ENCODE assay signal across 9 cellular contexts in the genomic region with DNA sequence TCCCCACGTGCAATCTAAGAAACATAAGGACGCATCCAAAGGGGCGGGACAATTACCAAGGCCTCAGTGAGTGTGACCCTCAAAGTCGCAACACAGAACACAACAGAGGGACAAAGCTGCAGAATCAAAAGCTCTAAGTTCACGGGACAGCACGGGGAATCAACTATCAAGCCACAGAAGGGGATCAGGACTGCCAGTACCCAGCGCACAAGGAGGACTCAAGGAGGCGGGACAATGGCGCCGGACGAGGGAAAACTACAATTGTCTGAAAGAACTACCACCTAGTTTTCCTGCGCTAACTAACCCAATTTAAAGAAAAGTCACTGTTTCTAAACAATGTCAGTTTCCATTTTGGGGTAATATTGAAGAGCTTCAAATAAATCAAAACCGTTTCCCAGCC. TPM values are rescaled to one million over a fixed set of nuclear protein-coding genes. Genes with fewer than 3 reads are reported as not detected.
DNase-seq lines count a peak whose midpoint lies in the region; ATAC-seq, FAIRE-seq and TF ChIP-seq lines count a peak whose summit lies in the region.
"Had no signal": no experiment of that assay in that cellular context is flagged by ENCODE, and none has a peak within 500 bp of the region (broad histone marks: within the 10 kb centered on the region; RNA-seq: fewer than 3 reads in every experiment).

No MANE protein-coding gene starts in this region.

- ATAC-seq in heart left ventricle (no peak), left cardiac atrium (no peak), aorta (ENCODE audit: low FRiP score) (no peak)

- FAIRE-seq in HTR-8/SVneo (lab: Jason Lieb, UNC): no peak

- H3K9me3 ChIP-seq in heart left ventricle: no peaks in the 10 kb centered on the region
- no peaks in the 10 kb centered on the region for H3K9me3 ChIP-seq in breast epithelium
- H3K9me3 ChIP-seq in muscle layer of duodenum (ENCODE audit: control insufficient read depth in 1 of 2, low read length in 2 of 2): no peaks in the 10 kb centered on the region
- H3K9me3 ChIP-seq in aorta (ENCODE audit: control insufficient read depth, low read length): no peaks in the 10 kb centered on the region
- H3K9me3 ChIP-seq: ovary had no signal

- no peak for DNase-seq in heart left ventricle
- DNase-seq in left cardiac atrium: no peak
- DNase-seq in breast epithelium (ENCODE audit: low spot score in 2 of 2): no peak
- DNase-seq in aorta: peak; percentile 20 to 69
- no peak for DNase-seq in HTR-8/SVneo (ENCODE audit: insufficient read length, low spot score)
- no peak for DNase-seq in NCI-H1105 treated with DMSO at 0.1 percent for 48 hours (lab: John Stamatoyannopoulos, UW)
- no peak for DNase-seq in stimulated activated CD4-positive, alpha-beta T cell treated with anti-CD3 and anti-CD28 coated beads, Interleukin-4, amount 100 ng/mL, for 1 hour

- peaks cover 0 to 18% (median 6%) of the 10 kb centered on the region in 12 donors for H3K4me1 ChIP-seq in heart left ventricle
- no peaks in the 10 kb centered on the region for H3K4me1 ChIP-seq in breast epithelium
- H3K4me1 ChIP-seq in muscle layer of duodenum (ENCODE audit: control insufficient read depth in 1 of 2, insufficient read depth in 2 of 2, low read length in 2 of 2): peaks cover 0 to 7% of the 10 kb centered on the region in 2 donors
- H3K4me1 ChIP-seq in aorta (ENCODE audit: control insufficient read depth in 1 of 2, insufficient read depth in 2 of 2, low read length in 2 of 2): no peaks in the 10 kb centered on the region

- no peaks in the 10 kb centered on the region for H3K27me3 ChIP-seq in heart left ventricle
- no peaks in the 10 kb centered on the region for H3K27me3 ChIP-seq in breast epithelium
- no peaks in the 10 kb centered on the region for H3K27me3 ChIP-seq in muscle layer of duodenum (ENCODE audit: low read depth, low read length)
- no peaks in the 10 kb centered on the region for H3K27me3 ChIP-seq in aorta (ENCODE audit: control insufficient read depth in 1 of 2, insufficient read depth in 2 of 2, low read length in 1 of 2)
- H3K27me3 ChIP-seq: ovary had no signal

- H3K27ac ChIP-seq in heart left ventricle: peak overlapping the region in 3 of 12 donors; percentile 77 to 89 (median 77)
- H3K27ac ChIP-seq in breast epithelium: peak overlapping the region in 1 of 2 donors; percentile 79
- peak overlapping the region; percentile 35 for H3K27ac ChIP-seq in muscle layer of duodenum (ENCODE audit: low read length)
- peak overlapping the region in 1 of 2 donors; percentile 29 for H3K27ac ChIP-seq in aorta (ENCODE audit: low read depth in 1 of 2, low read length in 2 of 2)

- WGBS in heart left ventricle, 4 donors: 90 to 91% (median 91%) methylated on average over 13 of the region's 13 CpGs
- 91 to 92% methylated on average over 13 of the region's 13 CpGs for WGBS in aorta, 2 donors

- no peaks in the 10 kb centered on the region for H3K36me3 ChIP-seq in heart left ventricle
- H3K36me3 ChIP-seq in breast epithelium: no peaks in the 10 kb centered on the region
- H3K36me3 ChIP-seq in muscle layer of duodenum (ENCODE audit: control insufficient read depth in 1 of 2, insufficient read depth in 2 of 2, low read length in 2 of 2): no peaks in the 10 kb centered on the region
- H3K36me3 ChIP-seq in aorta (ENCODE audit: control insufficient read depth in 1 of 2, insufficient read depth in 2 of 2, low read length in 1 of 2): no peaks in the 10 kb centered on the region
- H3K36me3 ChIP-seq: ovary had no signal

- no peak for TF ChIP-seq CTCF in heart left ventricle (IDR thresholded peaks at IDR 0.05)
- TF ChIP-seq CTCF in breast epithelium (IDR thresholded peaks at IDR 0.05): no peak

- peak overlapping the region in 8 of 12 donors; percentile 55 to 87 (median 70) for H3K4me3 ChIP-seq in heart left ventricle
- H3K4me3 ChIP-seq in breast epithelium: peak overlapping the region; percentile 61 to 81 (median 74)
- peak overlapping the region; percentile 52 to 71 for H3K4me3 ChIP-seq in muscle layer of duodenum (ENCODE audit: low read depth in 1 of 2, low read length in 2 of 2)
- H3K4me3 ChIP-seq in aorta (ENCODE audit: low read length in 2 of 2): no peak overlapping the region

- TF ChIP-seq POLR2A in heart left ventricle (IDR thresholded peaks at IDR 0.05) (no peak), breast epithelium (IDR thresholded peaks at IDR 0.05) (no peak)

- intact Hi-C loops in heart left ventricle (cut with DNase I): loop anchor here in 1 of 10 donors (5.0 kb wide), 1 partner anchor 34 kb away; no protein-coding TSS in a partner anchor
- intact Hi-C loops in left cardiac atrium (cut with DNase I): no loop called here
- intact Hi-C loops in breast epithelium (cut with DNase I; ENCODE audit: low total_unique reads): no loop called here
- intact Hi-C loops in aorta (cut with DNase I): no loop called here

RNA-seq across cellular contexts. Expression of a gene that starts 1.3 kb away (rescaled TPM):
- total RNA-seq in heart left ventricle (1 to 10 TPM in 4 of 9 donors, under 1 TPM in 5; 0.42 to 2.3 (median 0.99) TPM), left cardiac atrium (1 to 10 TPM; 1.3 to 1.6 TPM), breast epithelium (1 to 10 TPM; 3.7 to 7.2 (median 4.6) TPM), aorta (1 to 10 TPM; 1.5 to 1.9 TPM)
- polyA plus RNA-seq in heart left ventricle (1 to 10 TPM in 1 of 2 donors, under 1 TPM in 1; 0.88 to 1.4 TPM), aorta (under 1 TPM in 1 of 2 donors, not detected in 1; 0.77 TPM)

RNA-seq across cellular contexts. Expression of a gene that starts 29.3 kb away (rescaled TPM):
- 10 to 100 TPM; 10.2 to 27.7 (median 11.7) TPM for total RNA-seq in heart left ventricle
- polyA plus RNA-seq in heart left ventricle: 10 to 100 TPM in 1 of 2 donors, 1 to 10 TPM in 1; 7.2 to 17.6 TPM
- total RNA-seq in left cardiac atrium: 10 to 100 TPM; 15.8 to 18.2 TPM
- total RNA-seq in breast epithelium: 10 to 100 TPM; 45.1 to 52.0 (median 45.6) TPM
- 10 to 100 TPM; 25.1 to 25.3 TPM for total RNA-seq in aorta
- polyA plus RNA-seq in aorta: 10 to 100 TPM; 27.2 to 35.1 TPM

RNA-seq across cellular contexts. Expression of a gene that starts 38.3 kb away (rescaled TPM):
- total RNA-seq in heart left ventricle: 10 to 100 TPM; 28.6 to 73.3 (median 37.2) TPM
- polyA plus RNA-seq in heart left ventricle: 10 to 100 TPM; 32.6 to 39.2 TPM
- total RNA-seq in left cardiac atrium: 10 to 100 TPM; 34.0 to 48.4 TPM
- 10 to 100 TPM; 40.5 to 47.3 (median 41.6) TPM for total RNA-seq in breast epithelium
- 10 to 100 TPM; 24.9 to 26.6 TPM for total RNA-seq in aorta
- 10 to 100 TPM; 14.8 to 36.4 TPM for polyA plus RNA-seq in aorta

RNA-seq across cellular contexts. Expression of a gene that starts 38.5 kb away (rescaled TPM):
- 10 to 100 TPM in 1 of 9 donors, 1 to 10 TPM in 8; 2.9 to 19.1 (median 6.0) TPM for total RNA-seq in heart left ventricle
- 1 to 10 TPM; 6.3 to 7.7 TPM for polyA plus RNA-seq in heart left ventricle
- 1 to 10 TPM; 6.3 to 9.2 TPM for total RNA-seq in left cardiac atrium
- total RNA-seq in breast epithelium: 1 to 10 TPM; 4.1 to 7.8 (median 4.9) TPM
- total RNA-seq in aorta: 10 to 100 TPM in 1 of 2 donors, 1 to 10 TPM in 1; 7.6 to 16.1 TPM
- polyA plus RNA-seq in aorta: 1 to 10 TPM; 5.2 to 9.3 TPM

Comparison
In these comparisons a context has a peak if more than half of its experiments do, and no peak if none do; other contexts are left out.
1. DNase-seq: peak in aorta (2 of 2); none in heart left ventricle (0 of 5), left cardiac atrium (single experiment), breast epithelium (0 of 2), HTR-8/SVneo (single experiment), NCI-H1105 treated with DMSO at 0.1 percent for 48 hours (single experiment) and stimulated activated CD4-positive, alpha-beta T cell treated with anti-CD3 and anti-CD28 coated beads, Interleukin-4, amount 100 ng/mL, for 1 hour (single experiment).
2. H3K4me3 ChIP-seq: peak in heart left ventricle (8 of 12), breast epithelium (3 of 3) and muscle layer of duodenum (2 of 2); none in aorta (0 of 2).